In genomic region chr9:129938291-129938979, GRCh38 we compare ENCODE assay signal across 10 cellular contexts.
DNase-seq lines count a peak whose midpoint lies in the region; ATAC-seq and TF ChIP-seq lines count a peak whose summit lies in the region.
"Had no signal": no experiment of that assay in that cellular context is flagged by ENCODE, and none has a peak within 500 bp of the region (broad histone marks: within the 10 kb centered on the region; RNA-seq: fewer than 3 reads in every experiment).

No MANE protein-coding gene starts in this region.

- CTCF ChIA-PET in MCF 10A (lab: Yijun Ruan, JAX), result interaction anchor here (0.7 kb wide), 1 partner anchor 107 kb away, joined by 5 read pairs; no protein-coding TSS in a partner anchor

- H3K36me3 Mint-ChIP-seq in MCF 10A (ENCODE audit: insufficient read depth, unreplicated experiment) (peaks cover 3% of the 10 kb centered on the region), immature natural killer cell (peaks cover 16 to 21% (median 18%) of the 10 kb centered on the region in 3 donors)

- H3K9me3 ChIP-seq in breast epithelium (peaks cover 0 to 9% of the 10 kb centered on the region in 2 donors), uterus (no peaks in the 10 kb centered on the region)

- no peaks in the 10 kb centered on the region for H3K36me3 ChIP-seq in breast epithelium
- no peaks in the 10 kb centered on the region for H3K36me3 ChIP-seq in uterus

- BruUV-seq in MCF 10A (replicated peaks; lab: Mats Ljungman, UMichigan), result no TSS peak

- H3K9me3 Mint-ChIP-seq in MCF 10A (ENCODE audit: unreplicated experiment) (no peaks in the 10 kb centered on the region), immature natural killer cell (peaks cover 0 to 4% (median 0%) of the 10 kb centered on the region in 6 donors)

- DNase-seq in breast epithelium (ENCODE audit: low spot score in 2 of 2), result no peak
- no peak for DNase-seq in MCF 10A (ENCODE audit: unreplicated experiment)
- no peak for DNase-seq in immature natural killer cell
- no peak for DNase-seq in uterus
- DNase-seq in effector CD4-positive, alpha-beta T cell, result no peak
- DNase-seq: DMS79, NCI-H146 had no signal

- no peaks in the 10 kb centered on the region for H3K27me3 ChIP-seq in breast epithelium
- H3K27me3 ChIP-seq in uterus, result no peaks in the 10 kb centered on the region

- H3K4me3 ChIP-seq in breast epithelium (no peak overlapping the region), uterus (no peak overlapping the region)

- H3K4me1 ChIP-seq in breast epithelium (no peaks in the 10 kb centered on the region), uterus (peaks cover 7 to 9% of the 10 kb centered on the region in 2 donors)

- POLR2A ChIA-PET in MCF 10A (lab: Yijun Ruan, JAX), result interaction anchor here (0.6 to 1.2 kb wide), 3 partner anchors 10 to 115 kb away, joined by 3 to 4 read pairs (median 4); partner anchors contain the start of gene GPR107

- no peak overlapping the region for H3K4me3 Mint-ChIP-seq in MCF 10A (ENCODE audit: unreplicated experiment)
- H3K4me3 Mint-ChIP-seq in immature natural killer cell, result peak overlapping the region; percentile 25 to 70 (median 63)

- H3K27ac ChIP-seq in breast epithelium, result peak overlapping the region; percentile 52 to 60
- peak overlapping the region; percentile 71 for H3K27ac ChIP-seq in angular gyrus (ENCODE audit: low read depth, low read length)
- peak overlapping the region; percentile 70 to 90 for H3K27ac ChIP-seq in uterus

- no peak for ATAC-seq in HG03045 (IDR thresholded peaks at IDR 0.05; ENCODE audit: unreplicated experiment)
- ATAC-seq in HG02973 (IDR thresholded peaks at IDR 0.05; ENCODE audit: unreplicated experiment), result no peak

- H3K27me3 Mint-ChIP-seq in MCF 10A (ENCODE audit: insufficient read depth, unreplicated experiment) (no peaks in the 10 kb centered on the region), immature natural killer cell (ENCODE audit: low read depth in 3 of 3) (peaks cover 0 to 3% (median 2%) of the 10 kb centered on the region in 3 donors)

- intact Hi-C loops in breast epithelium (cut with DNase I; ENCODE audit: low total_unique reads) (no loop called here), MCF 10A (cut with micrococcal nuclease) (no loop called here), uterus (cut with DNase I; ENCODE audit: low total_unique reads) (no loop called here)

- H3K27ac Mint-ChIP-seq in MCF 10A (ENCODE audit: low read depth, unreplicated experiment), result no peak overlapping the region
- peak overlapping the region; percentile 78 to 91 (median 88) for H3K27ac Mint-ChIP-seq in immature natural killer cell

- H3K4me1 Mint-ChIP-seq in MCF 10A (ENCODE audit: insufficient read depth, unreplicated experiment), result no peaks in the 10 kb centered on the region
- H3K4me1 Mint-ChIP-seq in immature natural killer cell, result peaks cover 54 to 70% of the 10 kb centered on the region in 2 donors

- TF ChIP-seq POLR2A in breast epithelium (IDR thresholded peaks at IDR 0.05) (no peak), uterus (IDR thresholded peaks at IDR 0.05) (no peak)

- TF ChIP-seq CTCF in breast epithelium (IDR thresholded peaks at IDR 0.05) (no peak), MCF 10A (IDR thresholded peaks at IDR 0.05; ENCODE audit: unreplicated experiment) (no peak), uterus (IDR thresholded peaks at IDR 0.05) (no peak)
